1 cellular context compared by ENCODE assay signal in genomic region chr12:52907092-52907810, GRCh38.
TF ChIP-seq lines count a peak whose summit lies in the region.

No MANE protein-coding gene starts in this region.

TF ChIP-seq in HCT116, 20 proteins besides CTCF, POLR2A, EP300 and RAD21 (continued from another document):
- TF ChIP-seq REST (IDR thresholded peaks at IDR 0.05; ENCODE audit: low read depth) (no peak), SIN3A (IDR thresholded peaks at IDR 0.05; ENCODE audit: low read depth) (no peak), SP1 (IDR thresholded peaks at IDR 0.05; ENCODE audit: low read depth) (no peak), MAX (IDR thresholded peaks at IDR 0.05) (no peak), CEBPB (IDR thresholded peaks at IDR 0.05; ENCODE audit: low read depth) (no peak), JUND (IDR thresholded peaks at IDR 0.05) (no peak), CBX3 (IDR thresholded peaks at IDR 0.05; ENCODE audit: low read depth) (no peak), ZFX (IDR thresholded peaks at IDR 0.05) (no peak), ZNF274 (IDR thresholded peaks at IDR 0.05; ENCODE audit: low read depth, low read length) (no peak), YY1 (IDR thresholded peaks at IDR 0.05; ENCODE audit: extremely low read depth, insufficient replicate concordance, low read depth, low read length) (peak; percentile 63), ZBTB33 (IDR thresholded peaks at IDR 0.05; ENCODE audit: extremely low read depth, insufficient replicate concordance, low read length) (peak; percentile 21)
